In genomic region chr7:13793926-13794325, GRCh38 we compare ENCODE assay signal across 2 cellular contexts.
TF ChIP-seq lines count a peak whose summit lies in the region.

No MANE protein-coding gene starts in this region.

TF ChIP-seq in HepG2, 621 proteins besides CTCF, POLR2A, EP300 and RAD21 (continues in another document):
- TF ChIP-seq MAFK (conservative IDR thresholded peaks at IDR 0.05 in 1 of 2, IDR thresholded peaks at IDR 0.05 in 1 of 2; ENCODE audit: low read length in 2 of 2) = peak in 1 of 2 experiments; percentile 75; a peak in 2 of 4 replicates
- TF ChIP-seq DZIP1 (CRISPR knock-in tag; IDR thresholded peaks at IDR 0.05) = no peak
- TF ChIP-seq ATF2 (CRISPR knock-in tag; IDR thresholded peaks at IDR 0.05) = no peak
- no peak for TF ChIP-seq SAFB2 (CRISPR knock-in tag; IDR thresholded peaks at IDR 0.05; ENCODE audit: borderline replicate concordance, low read depth)
- TF ChIP-seq MTERF4 (CRISPR knock-in tag; IDR thresholded peaks at IDR 0.05) = no peak
- no peak for TF ChIP-seq ZNF318 (CRISPR knock-in tag; IDR thresholded peaks at IDR 0.05)

TF ChIP-seq in IMR-90, 13 proteins besides CTCF, POLR2A, EP300 and RAD21 (continued from another document):
- TF ChIP-seq BHLHE40 (IDR thresholded peaks at IDR 0.05; ENCODE audit: low read depth, low read length) (no peak), USF2 (IDR thresholded peaks at IDR 0.05; ENCODE audit: low read depth, low read length) (no peak), ELK1 (IDR thresholded peaks at IDR 0.05; ENCODE audit: borderline replicate concordance, low read depth, low read length) (no peak), MAFK (IDR thresholded peaks at IDR 0.05; ENCODE audit: low read depth, low read length) (peak; percentile 61)
